In genomic region chr2:237433920-237434319, GRCh38 we compare ENCODE assay signal across 15 cellular contexts. TPM values are rescaled to one million over a fixed set of nuclear protein-coding genes. Genes with fewer than 3 reads are reported as not detected.
DNase-seq lines count a peak whose midpoint lies in the region; ATAC-seq and TF ChIP-seq lines count a peak whose summit lies in the region.
"Had no signal": no experiment of that assay in that cellular context is flagged by ENCODE, and none has a peak within 500 bp of the region (broad histone marks: within the 10 kb centered on the region; RNA-seq: fewer than 3 reads in every experiment).

No MANE protein-coding gene starts in this region.

- no peak overlapping the region for H3K27ac ChIP-seq in CD8-positive, alpha-beta memory T cell (ENCODE audit: low read depth, low read length)
- H3K27ac ChIP-seq: foreskin keratinocyte, upper lobe of right lung had no signal

- no peaks in the 10 kb centered on the region for H3K36me3 Mint-ChIP-seq in CD8-positive, alpha-beta memory T cell
- peaks cover 4% of the 10 kb centered on the region for H3K36me3 Mint-ChIP-seq in activated CD8-positive, alpha-beta T cell treated with anti-CD3 and anti-CD28 coated beads for 36 hours (ENCODE audit: low read depth)
- H3K36me3 Mint-ChIP-seq in natural killer cell: no peaks in the 10 kb centered on the region

- peaks cover 82% of the 10 kb centered on the region for H3K4me1 ChIP-seq in CD8-positive, alpha-beta memory T cell (ENCODE audit: insufficient read depth, low read length)
- H3K4me1 ChIP-seq: upper lobe of right lung had no signal

- H3K27ac Mint-ChIP-seq in CD8-positive, alpha-beta memory T cell: peak overlapping the region; percentile 37 to 98 (median 90)
- peak overlapping the region; percentile 97 for H3K27ac Mint-ChIP-seq in activated CD8-positive, alpha-beta T cell treated with anti-CD3 and anti-CD28 coated beads for 36 hours
- peak overlapping the region in 1 of 2 donors; percentile 72 for H3K27ac Mint-ChIP-seq in natural killer cell

- no peaks in the 10 kb centered on the region for H3K36me3 ChIP-seq in CD8-positive, alpha-beta memory T cell (ENCODE audit: insufficient read depth, low read length)
- H3K36me3 ChIP-seq: sigmoid colon, upper lobe of right lung had no signal

- DNase-seq in NCI-H345 (lab: John Stamatoyannopoulos, UW) (peak; percentile 44), NCI-H345 treated with DMSO at 0.1 percent for 48 hours (lab: John Stamatoyannopoulos, UW; ENCODE audit: unreplicated experiment) (no peak), natural killer cell (no peak), NCI-H82 treated with DMSO at 0.1 percent for 48 hours (lab: John Stamatoyannopoulos, UW; ENCODE audit: unreplicated experiment) (no peak), GM10248 (ENCODE audit: extremely low spot score) (no peak), NCI-H524 treated with DMSO at 0.1 percent for 48 hours (lab: John Stamatoyannopoulos, UW) (no peak)
- DNase-seq in CD8-positive, alpha-beta memory T cell: peak in 1 of 5 donors; percentile 16
- DNase-seq in activated CD8-positive, alpha-beta T cell treated with anti-CD3 and anti-CD28 coated beads for 36 hours: no peak
- DNase-seq: amniotic stem cell, dermis blood vessel endothelial cell, foreskin keratinocyte, Karpas-422, SIG-M5, sigmoid colon, upper lobe of right lung had no signal

- no peaks in the 10 kb centered on the region for H3K9me3 Mint-ChIP-seq in CD8-positive, alpha-beta memory T cell
- peaks cover 4% of the 10 kb centered on the region for H3K9me3 Mint-ChIP-seq in activated CD8-positive, alpha-beta T cell treated with anti-CD3 and anti-CD28 coated beads for 36 hours
- H3K9me3 Mint-ChIP-seq in natural killer cell: no peaks in the 10 kb centered on the region

- CTCF ChIA-PET in CD8-positive, alpha-beta memory T cell (lab: Charles Lee): interaction anchor here (1.0 to 7.4 kb wide), 5 partner anchors 13 to 41 kb away, joined by 3 to 81 read pairs (median 5); no protein-coding TSS in a partner anchor
- CTCF ChIA-PET in activated CD8-positive, alpha-beta T cell treated with anti-CD3 and anti-CD28 coated beads for 36 hours (lab: Charles Lee): interaction anchor here (1.4 to 3.5 kb wide), 3 partner anchors 7 to 41 kb away, joined by 5 to 39 read pairs (median 7); no protein-coding TSS in a partner anchor
- CTCF ChIA-PET in GM10248 (lab: Yijun Ruan, JAX): interaction anchor here (3.9 kb wide), 1 partner anchor 12 kb away, joined by 13 read pairs; no protein-coding TSS in a partner anchor

- H3K27me3 Mint-ChIP-seq in CD8-positive, alpha-beta memory T cell: peaks cover 0 to 4% of the 10 kb centered on the region in 2 donors
- no peaks in the 10 kb centered on the region for H3K27me3 Mint-ChIP-seq in activated CD8-positive, alpha-beta T cell treated with anti-CD3 and anti-CD28 coated beads for 36 hours
- no peaks in the 10 kb centered on the region for H3K27me3 Mint-ChIP-seq in natural killer cell (ENCODE audit: low read depth in 2 of 2)

- TF ChIP-seq CTCF in activated CD8-positive, alpha-beta T cell treated with anti-CD3 and anti-CD28 coated beads for 36 hours (IDR thresholded peaks at IDR 0.05): no peak
- TF ChIP-seq CTCF in natural killer cell (IDR thresholded peaks at IDR 0.05) (no peak), GM10248 (IDR thresholded peaks at IDR 0.05; ENCODE audit: control extremely low read depth, extremely low read depth, low read depth, missing control alignments) (no peak)

- peak overlapping the region; percentile 55 to 91 (median 81) for H3K4me3 Mint-ChIP-seq in CD8-positive, alpha-beta memory T cell
- peak overlapping the region; percentile 78 for H3K4me3 Mint-ChIP-seq in activated CD8-positive, alpha-beta T cell treated with anti-CD3 and anti-CD28 coated beads for 36 hours
- H3K4me3 Mint-ChIP-seq in natural killer cell: peak overlapping the region; percentile 58

- ATAC-seq in activated CD8-positive, alpha-beta T cell treated with anti-CD3 and anti-CD28 coated beads for 36 hours: no peak
- no peak for ATAC-seq in natural killer cell
- ATAC-seq: foreskin keratinocyte, upper lobe of right lung had no signal

- H3K4me3 ChIP-seq in CD8-positive, alpha-beta memory T cell (ENCODE audit: low read length): peak overlapping the region; percentile 62
- H3K4me3 ChIP-seq: sigmoid colon, upper lobe of right lung had no signal

- H3K27me3 ChIP-seq in CD8-positive, alpha-beta memory T cell (ENCODE audit: insufficient read depth, low read length, poor library complexity, severe bottlenecking): no peaks in the 10 kb centered on the region
- H3K27me3 ChIP-seq: foreskin keratinocyte, sigmoid colon had no signal

- POLR2A ChIA-PET in CD8-positive, alpha-beta memory T cell (lab: Charles Lee): interaction anchor here (2.7 kb wide), 1 partner anchor 12 kb away, joined by 16 read pairs; no protein-coding TSS in a partner anchor
- POLR2A ChIA-PET in activated CD8-positive, alpha-beta T cell treated with anti-CD3 and anti-CD28 coated beads for 36 hours (lab: Charles Lee): interaction anchor here (0.7 to 2.8 kb wide), 3 partner anchors 7 to 23 kb away, joined by 3 to 11 read pairs (median 9); no protein-coding TSS in a partner anchor
- POLR2A ChIA-PET in GM10248 (lab: Yijun Ruan, JAX): no interaction called here

- intact Hi-C loops in activated CD8-positive, alpha-beta T cell treated with anti-CD3 and anti-CD28 coated beads for 36 hours (cut with micrococcal nuclease): loop anchor here (5.0 to 10.0 kb wide), 2 partner anchors 261 to 277 kb away; no protein-coding TSS in a partner anchor
- intact Hi-C loops in natural killer cell (cut with micrococcal nuclease): no loop called here

- H3K9me3 ChIP-seq in CD8-positive, alpha-beta memory T cell (ENCODE audit: low read length): no peaks in the 10 kb centered on the region
- H3K9me3 ChIP-seq: sigmoid colon, upper lobe of right lung had no signal

- peaks cover 70 to 84% (median 77%) of the 10 kb centered on the region in 3 donors for H3K4me1 Mint-ChIP-seq in CD8-positive, alpha-beta memory T cell
- peaks cover 91% of the 10 kb centered on the region for H3K4me1 Mint-ChIP-seq in activated CD8-positive, alpha-beta T cell treated with anti-CD3 and anti-CD28 coated beads for 36 hours (ENCODE audit: low read depth)
- peaks cover 50 to 55% of the 10 kb centered on the region in 2 donors for H3K4me1 Mint-ChIP-seq in natural killer cell

RNA-seq across cellular contexts. Expression of gene COL6A3, which starts 20.0 kb away (rescaled TPM):
- 1 to 10 TPM; 7.0 to 9.5 TPM for total RNA-seq in CD8-positive, alpha-beta memory T cell
- 0.56 TPM for polyA plus RNA-seq in CD8-positive, alpha-beta memory T cell
- total RNA-seq in activated CD8-positive, alpha-beta T cell treated with anti-CD3 and anti-CD28 coated beads for 36 hours: 1 to 10 TPM; 4.0 to 4.1 TPM
- total RNA-seq in natural killer cell: under 1 TPM; 0.10 to 0.31 (median 0.29) TPM
- total RNA-seq: foreskin keratinocyte had no signal
- polyA plus RNA-seq: foreskin keratinocyte had no signal

RNA-seq across cellular contexts. Expression of gene MLPH, which starts 53.1 kb away (rescaled TPM):
- total RNA-seq in CD8-positive, alpha-beta memory T cell: not detected
- polyA plus RNA-seq in CD8-positive, alpha-beta memory T cell: not detected
- total RNA-seq in activated CD8-positive, alpha-beta T cell treated with anti-CD3 and anti-CD28 coated beads for 36 hours: not detected
- not detected for total RNA-seq in natural killer cell
